In the genomic region with DNA sequence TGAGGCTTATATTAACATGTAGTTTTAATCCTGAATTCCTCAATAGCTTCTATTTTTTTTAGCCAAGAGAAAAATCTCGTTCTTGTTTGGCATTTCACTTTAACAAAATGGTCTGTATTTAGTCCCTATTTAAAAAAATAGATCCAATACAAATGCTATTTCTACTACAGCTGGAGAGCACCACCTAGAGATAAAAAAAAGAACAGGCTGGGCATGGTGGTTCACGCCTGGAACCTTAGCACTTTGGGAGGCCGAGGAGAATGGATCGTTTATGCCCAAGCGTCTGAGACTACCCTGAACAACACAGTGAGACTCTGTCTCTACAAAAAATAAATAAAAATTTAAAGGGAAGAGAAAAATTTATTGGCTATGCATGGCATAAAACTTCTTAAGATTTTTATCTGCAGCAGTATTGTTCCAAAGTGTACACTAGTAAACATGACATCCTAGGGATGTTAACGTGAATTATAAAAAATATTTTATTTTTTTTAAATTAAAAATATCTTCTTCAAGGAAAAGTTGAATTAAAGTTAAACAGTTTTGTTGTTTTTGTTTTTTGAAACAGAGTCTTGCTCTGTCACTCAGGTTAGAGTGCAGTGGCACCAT, we compare ENCODE assay signal across 8 cellular contexts. TPM values are rescaled to one million over a fixed set of nuclear protein-coding genes. Genes with fewer than 3 reads are reported as not detected.
DNase-seq lines count a peak whose midpoint lies in the region; ATAC-seq and TF ChIP-seq lines count a peak whose summit lies in the region.

No MANE protein-coding gene starts in this region.

- no peak overlapping the region for H3K27ac ChIP-seq in trophoblast cell (ENCODE audit: low read depth, low read length)

- no peak overlapping the region for H3K4me2 ChIP-seq in trophoblast cell (ENCODE audit: low read length)

- no peak overlapping the region for H2BK120ac ChIP-seq in trophoblast cell (ENCODE audit: insufficient read depth, low read length, poor library complexity)

- no peak overlapping the region for H3K9ac ChIP-seq in trophoblast cell (ENCODE audit: low read length)

- peaks cover 0 to 2% of the 10 kb centered on the region in 2 experiments for H3K4me1 ChIP-seq in trophoblast cell (ENCODE audit: control insufficient read depth in 1 of 2, insufficient read depth in 2 of 2, low read length in 2 of 2)

- H3K36me3 ChIP-seq in trophoblast cell (ENCODE audit: control insufficient read depth in 1 of 2, insufficient read depth in 2 of 2, low read length in 2 of 2), result peaks cover 17 to 19% of the 10 kb centered on the region in 2 experiments

- H3K18ac ChIP-seq in trophoblast cell (ENCODE audit: low read length), result no peak overlapping the region

- peak; percentile 87 for TF ChIP-seq CTCF in chondrocyte (IDR thresholded peaks at IDR 0.05)

- no peak overlapping the region for H3K14ac ChIP-seq in trophoblast cell (ENCODE audit: low read length)

- H3K4ac ChIP-seq in trophoblast cell (ENCODE audit: low read depth, low read length), result no peak overlapping the region

- H3K79me2 ChIP-seq in trophoblast cell (ENCODE audit: control insufficient read depth, insufficient read depth, low read length, poor library complexity), result peaks cover 9% of the 10 kb centered on the region

- H3K4me3 Mint-ChIP-seq in activated naive CD4-positive, alpha-beta T cell treated with anti-CD3 and anti-CD28 coated beads, Interleukin-2, amount 10 ng/mL, durations not matched to agents 7 days and 5 days, result no peak overlapping the region
- H3K4me3 Mint-ChIP-seq in chondrocyte (ENCODE audit: unreplicated experiment), result no peak overlapping the region

- H2BK12ac ChIP-seq in trophoblast cell (ENCODE audit: low read length), result no peak overlapping the region

- H3K4me3 ChIP-seq in trophoblast cell (ENCODE audit: low read depth, low read length), result no peak overlapping the region

- CTCF ChIA-PET in activated naive CD4-positive, alpha-beta T cell treated with anti-CD3 and anti-CD28 coated beads, Interleukin-2, amount 10 ng/mL, durations not matched to agents 7 days and 5 days (lab: Charles Lee), result interaction anchor here (0.7 to 3.6 kb wide), 11 partner anchors 12 to 315 kb away, joined by 3 to 40 read pairs (median 4); a partner anchor contains a TSS

- H2BK5ac ChIP-seq in trophoblast cell (ENCODE audit: low read depth, low read length, poor library complexity), result no peak overlapping the region

- no peaks in the 10 kb centered on the region for H3K9me3 ChIP-seq in trophoblast cell (ENCODE audit: insufficient read depth, low read depth, low read length)

- no peak overlapping the region for H3K27ac Mint-ChIP-seq in activated naive CD4-positive, alpha-beta T cell treated with anti-CD3 and anti-CD28 coated beads, Interleukin-2, amount 10 ng/mL, durations not matched to agents 7 days and 5 days
- H3K27ac Mint-ChIP-seq in chondrocyte (ENCODE audit: unreplicated experiment), result peak overlapping the region; percentile 79

- no peak overlapping the region for H2AFZ ChIP-seq in trophoblast cell (ENCODE audit: insufficient read depth, low read length, poor library complexity)

- H3K36me3 Mint-ChIP-seq in activated naive CD4-positive, alpha-beta T cell treated with anti-CD3 and anti-CD28 coated beads, Interleukin-2, amount 10 ng/mL, durations not matched to agents 7 days and 5 days, result peaks cover 22% of the 10 kb centered on the region
- H3K36me3 Mint-ChIP-seq in chondrocyte (ENCODE audit: low read depth), result no peaks in the 10 kb centered on the region

- peak; percentile 38 for DNase-seq in activated naive CD4-positive, alpha-beta T cell treated with anti-CD3 and anti-CD28 coated beads, Interleukin-2, amount 10 ng/mL, durations not matched to agents 7 days and 5 days
- no peak for DNase-seq in activated naive CD4-positive, alpha-beta T cell (lab: John Stamatoyannopoulos, UW)
- DNase-seq in NCI-H446 (lab: John Stamatoyannopoulos, UW) (peak; percentile 9 to 50), chondrocyte (ENCODE audit: low spot score) (no peak), trophoblast cell (peak; percentile 43 to 71)
- DNase-seq in activated effector memory CD4-positive, alpha-beta T cell treated with Interleukin-2 at 50 U/mL for 16 hours, result no peak
- no peak for DNase-seq in NK-92 treated with Interleukin-12 subunit alpha and Interleukin-12 subunit beta, amount 100 ng/mL, for 24 hours (lab: John Stamatoyannopoulos, UW)

- H3K9me3 Mint-ChIP-seq in activated naive CD4-positive, alpha-beta T cell treated with anti-CD3 and anti-CD28 coated beads, Interleukin-2, amount 10 ng/mL, durations not matched to agents 7 days and 5 days, result no peaks in the 10 kb centered on the region
- no peaks in the 10 kb centered on the region for H3K9me3 Mint-ChIP-seq in chondrocyte (ENCODE audit: low read depth)

- WGBS in trophoblast cell (ENCODE audit: extremely low coverage, insufficient coverage, insufficient read length), result no CpG with 5 or more reads among the region's 6 CpGs

- H4K8ac ChIP-seq in trophoblast cell (ENCODE audit: low read depth, low read length), result no peak overlapping the region

- no peak overlapping the region for H4K91ac ChIP-seq in trophoblast cell (ENCODE audit: low read depth, low read length)

- no peak overlapping the region for H4K12ac ChIP-seq in trophoblast cell (ENCODE audit: low read depth, low read length)

- H3K23ac ChIP-seq in trophoblast cell (ENCODE audit: low read length), result no peak overlapping the region

- ATAC-seq in HG03139 (IDR thresholded peaks at IDR 0.05; ENCODE audit: unreplicated experiment), result no peak

- no peak overlapping the region for H2AK5ac ChIP-seq in trophoblast cell (ENCODE audit: low read length)

- peaks cover 21% of the 10 kb centered on the region for H3K4me1 Mint-ChIP-seq in activated naive CD4-positive, alpha-beta T cell treated with anti-CD3 and anti-CD28 coated beads, Interleukin-2, amount 10 ng/mL, durations not matched to agents 7 days and 5 days
- peaks cover 15% of the 10 kb centered on the region for H3K4me1 Mint-ChIP-seq in chondrocyte (ENCODE audit: low read depth)

- no peaks in the 10 kb centered on the region for H3K27me3 Mint-ChIP-seq in activated naive CD4-positive, alpha-beta T cell treated with anti-CD3 and anti-CD28 coated beads, Interleukin-2, amount 10 ng/mL, durations not matched to agents 7 days and 5 days
- no peaks in the 10 kb centered on the region for H3K27me3 Mint-ChIP-seq in chondrocyte (ENCODE audit: low read depth)

- peaks cover 10% of the 10 kb centered on the region for H3K79me1 ChIP-seq in trophoblast cell (ENCODE audit: low read length)

- no peaks in the 10 kb centered on the region for H3K27me3 ChIP-seq in trophoblast cell (ENCODE audit: insufficient read depth, low read length)

RNA-seq across cellular contexts. Expression of a gene that starts 4.4 kb away (rescaled TPM):
- total RNA-seq in chondrocyte, result 14.4 to 19.9 TPM (median 15.9 TPM) in 3 replicates
- polyA plus RNA-seq in trophoblast cell (2013), result 10.6 and 11.5 TPM in 2 replicates

RNA-seq across cellular contexts. Expression of a gene that starts 5.1 kb away (rescaled TPM):
- 121 to 130 TPM (median 121 TPM) in 3 replicates for total RNA-seq in chondrocyte
- 120 and 124 TPM in 2 replicates for polyA plus RNA-seq in trophoblast cell (2013)

RNA-seq across cellular contexts. Expression of a gene that starts 59.9 kb away (rescaled TPM):
- 40.8 to 59.6 TPM (median 45.9 TPM) in 3 replicates for total RNA-seq in chondrocyte
- 55.1 and 55.6 TPM in 2 replicates for polyA plus RNA-seq in trophoblast cell (2013)

Comparison
In these comparisons a context has a peak if more than half of its experiments do, and no peak if none do; other contexts are left out.
1. DNase-seq: peak in activated naive CD4-positive, alpha-beta T cell treated with anti-CD3 and anti-CD28 coated beads, Interleukin-2, amount 10 ng/mL, durations not matched to agents 7 days and 5 days (single experiment), NCI-H446 (2 of 2) and trophoblast cell (2 of 2); none in activated naive CD4-positive, alpha-beta T cell (0 of 4), chondrocyte (single experiment), activated effector memory CD4-positive, alpha-beta T cell treated with Interleukin-2 at 50 U/mL for 16 hours (single experiment) and NK-92 treated with Interleukin-12 subunit alpha and Interleukin-12 subunit beta, amount 100 ng/mL, for 24 hours (single experiment).